ENCODE assay signal across 1 cellular context in genomic region chr1:220271706-220272046, GRCh38.
TF ChIP-seq lines count a peak whose summit lies in the region.

No MANE protein-coding gene starts in this region.

TF ChIP-seq in K562, 482 proteins besides CTCF, POLR2A, EP300 and RAD21 (continued from another document and continues in another):
- TF ChIP-seq ZNF280B (CRISPR knock-in tag; IDR thresholded peaks at IDR 0.05): no peak
- no peak for TF ChIP-seq CBX1 (IDR thresholded peaks at IDR 0.05; ENCODE audit: low read depth)
- no peak for TF ChIP-seq HOXB6 (CRISPR knock-in tag; IDR thresholded peaks at IDR 0.05; ENCODE audit: borderline replicate concordance)
- TF ChIP-seq HINFP (tag; conservative IDR thresholded peaks at IDR 0.05; ENCODE audit: low read depth): no peak
- TF ChIP-seq HMG20A (CRISPR knock-in tag; conservative IDR thresholded peaks at IDR 0.05): no peak
- TF ChIP-seq E2F3 (CRISPR knock-in tag; IDR thresholded peaks at IDR 0.05): no peak
- TF ChIP-seq SRSF3 (IDR thresholded peaks at IDR 0.05; ENCODE audit: insufficient read depth, low read length): no peak
- no peak for TF ChIP-seq MED1 (CRISPR knock-in tag; IDR thresholded peaks at IDR 0.05; ENCODE audit: borderline replicate concordance)
- no peak for TF ChIP-seq HMGN3 (IDR thresholded peaks at IDR 0.05; ENCODE audit: borderline replicate concordance, extremely low read depth, insufficient read length, low read depth, low read length)
- TF ChIP-seq PTTG1 (tag; IDR thresholded peaks at IDR 0.05; ENCODE audit: low read depth): no peak
- TF ChIP-seq SIX5 (IDR thresholded peaks at IDR 0.05; ENCODE audit: borderline replicate concordance in 1 of 2, insufficient read depth in 1 of 2, low read depth in 1 of 2, low read length in 2 of 2): no peak
- 0 out of 2 replicates have a peak, but pooled peaks have one; percentile 12 for TF ChIP-seq DPF2 (IDR thresholded peaks at IDR 0.05)
- no peak for TF ChIP-seq ETV6 (IDR thresholded peaks at IDR 0.05; ENCODE audit: borderline replicate concordance in 1 of 2, low read depth in 2 of 2, low read length in 1 of 2)
- TF ChIP-seq ETV6 (CRISPR knock-in tag; IDR thresholded peaks at IDR 0.05; ENCODE audit: borderline replicate concordance): no peak
- TF ChIP-seq LARP7 (IDR thresholded peaks at IDR 0.05): 0 out of 2 replicates have a peak, but pooled peaks have one; percentile 89
- TF ChIP-seq TSC22D4 (tag; IDR thresholded peaks at IDR 0.05): no peak
- TF ChIP-seq ADNP (tag; IDR thresholded peaks at IDR 0.05): 0 out of 2 replicates have a peak, but pooled peaks have one; percentile 5
- no peak for TF ChIP-seq KLF1 (tag; IDR thresholded peaks at IDR 0.05)
- peak; percentile 38 for TF ChIP-seq CHD1 (IDR thresholded peaks at IDR 0.05; ENCODE audit: low read length)
- no peak for TF ChIP-seq RNF219 (CRISPR knock-in tag; IDR thresholded peaks at IDR 0.05)
- peak in 1 of 2 experiments; percentile 81; a peak in 2 of 4 replicates for TF ChIP-seq TEAD1 (CRISPR knock-in tag; IDR thresholded peaks at IDR 0.05)
- no peak for TF ChIP-seq ZNF143 (CRISPR knock-in tag; IDR thresholded peaks at IDR 0.05)
- no peak for TF ChIP-seq RREB1 (CRISPR knock-in tag; IDR thresholded peaks at IDR 0.05)
- no peak for TF ChIP-seq CSDE1 (IDR thresholded peaks at IDR 0.05)
- TF ChIP-seq ZNF217 (CRISPR knock-in tag; IDR thresholded peaks at IDR 0.05): no peak
- TF ChIP-seq NFE2 (IDR thresholded peaks at IDR 0.05; ENCODE audit: low read depth): no peak
- 0 out of 2 replicates have a peak, but pooled peaks have one; percentile 30 for TF ChIP-seq HDAC2 (IDR thresholded peaks at IDR 0.05)
- no peak for TF ChIP-seq DACH1 (IDR thresholded peaks at IDR 0.05; ENCODE audit: partially characterized antibody)
- TF ChIP-seq PKNOX1 (IDR thresholded peaks at IDR 0.05): peak; percentile 67
- TF ChIP-seq CREM (IDR thresholded peaks at IDR 0.05; ENCODE audit: low read depth): no peak
- no peak for TF ChIP-seq PBX2 (CRISPR knock-in tag; IDR thresholded peaks at IDR 0.05; ENCODE audit: low read depth)
- TF ChIP-seq PBX2 (tag; conservative IDR thresholded peaks at IDR 0.05; ENCODE audit: low read depth): no peak
- no peak for TF ChIP-seq PCBP2 (IDR thresholded peaks at IDR 0.05; ENCODE audit: low read depth, low read length, poor library complexity, severe bottlenecking)
- TF ChIP-seq GABPB1 (CRISPR knock-in tag; IDR thresholded peaks at IDR 0.05): no peak
- no peak for TF ChIP-seq WHSC1 (IDR thresholded peaks at IDR 0.05; ENCODE audit: low read length)
- TF ChIP-seq ZC3H8 (IDR thresholded peaks at IDR 0.05): no peak
- TF ChIP-seq TGIF2 (CRISPR knock-in tag; IDR thresholded peaks at IDR 0.05): no peak
- TF ChIP-seq TCF15 (CRISPR knock-in tag; IDR thresholded peaks at IDR 0.05): no peak
- no peak for TF ChIP-seq ZNF395 (CRISPR knock-in tag; IDR thresholded peaks at IDR 0.05)
- TF ChIP-seq ZEB2 (IDR thresholded peaks at IDR 0.05): no peak
- TF ChIP-seq NR2C2 (CRISPR knock-in tag; IDR thresholded peaks at IDR 0.05): 0 out of 2 replicates have a peak, but pooled peaks have one; percentile 44
- no peak for TF ChIP-seq NR2C2 (tag; IDR thresholded peaks at IDR 0.05)
- no peak for TF ChIP-seq GTF2B (IDR thresholded peaks at IDR 0.05; ENCODE audit: extremely low read depth, insufficient read length)
- TF ChIP-seq FOXP4 (CRISPR knock-in tag; IDR thresholded peaks at IDR 0.05; ENCODE audit: borderline replicate concordance): no peak
- TF ChIP-seq ZNF23 (CRISPR knock-in tag; IDR thresholded peaks at IDR 0.05): no peak
